Comparison of ENCODE assay signal across 1 cellular context in the genomic region with DNA sequence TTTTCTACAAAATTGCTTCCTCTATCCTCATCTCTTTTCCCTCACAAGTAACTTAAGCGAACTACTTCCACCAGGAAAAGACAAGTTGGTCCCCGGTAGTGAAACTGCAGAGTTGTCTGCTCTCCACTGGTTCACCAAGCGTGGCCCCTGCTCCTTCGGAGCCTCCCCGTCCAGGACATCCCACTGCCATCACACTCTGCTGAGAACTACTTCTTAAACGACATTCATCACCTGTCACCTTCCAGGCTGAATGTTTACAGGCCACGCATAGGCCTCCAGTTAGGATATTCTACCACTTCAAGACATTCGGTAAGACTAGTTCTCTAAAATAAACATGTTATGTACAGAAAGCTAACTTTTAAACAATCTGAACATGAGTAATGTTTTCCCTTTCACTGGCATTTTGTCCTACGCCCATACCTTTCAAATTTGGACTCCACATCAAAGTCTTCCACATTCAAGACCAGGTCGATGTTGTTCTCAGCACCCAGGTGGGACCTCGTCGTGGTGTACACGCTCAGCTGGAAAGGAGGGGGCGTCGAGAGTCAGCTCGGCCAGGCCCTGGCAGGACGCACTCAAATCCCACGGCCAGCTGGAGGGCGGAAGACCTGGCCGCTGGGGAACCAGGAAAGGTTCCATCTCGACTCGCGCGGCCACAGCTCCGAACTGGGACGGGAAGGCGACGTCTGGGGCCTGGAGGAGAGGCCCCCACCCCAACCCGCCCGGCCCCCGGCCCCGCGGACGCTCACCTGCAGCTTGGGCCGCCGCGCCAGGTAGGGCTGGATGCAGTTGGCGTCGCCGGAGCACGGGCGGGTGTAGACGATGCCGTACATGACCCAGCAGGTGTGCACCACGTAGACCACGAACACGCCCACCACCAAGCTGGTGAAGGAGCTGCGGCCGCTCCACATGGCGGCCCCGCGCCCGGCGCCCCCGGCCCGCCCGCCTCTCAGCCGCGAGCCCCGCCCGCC.
TF ChIP-seq lines count a peak whose summit lies in the region.

No MANE protein-coding gene starts in this region.

TF ChIP-seq in K562, 482 proteins besides CTCF, POLR2A, EP300 and RAD21 (continued from another document and continues in another):
- TF ChIP-seq, protein P1, sequence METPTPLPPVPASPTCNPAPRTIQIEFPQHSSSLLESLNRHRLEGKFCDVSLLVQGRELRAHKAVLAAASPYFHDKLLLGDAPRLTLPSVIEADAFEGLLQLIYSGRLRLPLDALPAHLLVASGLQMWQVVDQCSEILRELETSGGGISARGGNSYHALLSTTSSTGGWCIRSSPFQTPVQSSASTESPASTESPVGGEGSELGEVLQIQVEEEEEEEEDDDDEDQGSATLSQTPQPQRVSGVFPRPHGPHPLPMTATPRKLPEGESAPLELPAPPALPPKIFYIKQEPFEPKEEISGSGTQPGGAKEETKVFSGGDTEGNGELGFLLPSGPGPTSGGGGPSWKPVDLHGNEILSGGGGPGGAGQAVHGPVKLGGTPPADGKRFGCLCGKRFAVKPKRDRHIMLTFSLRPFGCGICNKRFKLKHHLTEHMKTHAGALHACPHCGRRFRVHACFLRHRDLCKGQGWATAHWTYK (CRISPR knock-in tag; IDR thresholded peaks at IDR 0.05): no peak
- no peak for TF ChIP-seq PPARD (CRISPR knock-in tag; IDR thresholded peaks at IDR 0.05)
- TF ChIP-seq, protein P2, sequence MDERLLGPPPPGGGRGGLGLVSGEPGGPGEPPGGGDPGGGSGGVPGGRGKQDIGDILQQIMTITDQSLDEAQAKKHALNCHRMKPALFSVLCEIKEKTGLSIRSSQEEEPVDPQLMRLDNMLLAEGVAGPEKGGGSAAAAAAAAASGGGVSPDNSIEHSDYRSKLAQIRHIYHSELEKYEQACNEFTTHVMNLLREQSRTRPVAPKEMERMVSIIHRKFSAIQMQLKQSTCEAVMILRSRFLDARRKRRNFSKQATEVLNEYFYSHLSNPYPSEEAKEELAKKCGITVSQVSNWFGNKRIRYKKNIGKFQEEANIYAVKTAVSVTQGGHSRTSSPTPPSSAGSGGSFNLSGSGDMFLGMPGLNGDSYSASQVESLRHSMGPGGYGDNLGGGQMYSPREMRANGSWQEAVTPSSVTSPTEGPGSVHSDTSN (CRISPR knock-in tag; IDR thresholded peaks at IDR 0.05; ENCODE audit: low read depth): no peak
- TF ChIP-seq, protein P2 (tag; conservative IDR thresholded peaks at IDR 0.05; ENCODE audit: low read depth): peak; percentile 26; the same call in 1 of the 2 replicates
- TF ChIP-seq BACH1 (tag; IDR thresholded peaks at IDR 0.05): no peak
- no peak for TF ChIP-seq MIER1 (IDR thresholded peaks at IDR 0.05; ENCODE audit: low read depth)
- TF ChIP-seq, protein P3, sequence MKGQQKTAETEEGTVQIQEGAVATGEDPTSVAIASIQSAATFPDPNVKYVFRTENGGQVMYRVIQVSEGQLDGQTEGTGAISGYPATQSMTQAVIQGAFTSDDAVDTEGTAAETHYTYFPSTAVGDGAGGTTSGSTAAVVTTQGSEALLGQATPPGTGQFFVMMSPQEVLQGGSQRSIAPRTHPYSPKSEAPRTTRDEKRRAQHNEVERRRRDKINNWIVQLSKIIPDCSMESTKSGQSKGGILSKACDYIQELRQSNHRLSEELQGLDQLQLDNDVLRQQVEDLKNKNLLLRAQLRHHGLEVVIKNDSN (CRISPR knock-in tag; IDR thresholded peaks at IDR 0.05): no peak
- TF ChIP-seq, protein P4, sequence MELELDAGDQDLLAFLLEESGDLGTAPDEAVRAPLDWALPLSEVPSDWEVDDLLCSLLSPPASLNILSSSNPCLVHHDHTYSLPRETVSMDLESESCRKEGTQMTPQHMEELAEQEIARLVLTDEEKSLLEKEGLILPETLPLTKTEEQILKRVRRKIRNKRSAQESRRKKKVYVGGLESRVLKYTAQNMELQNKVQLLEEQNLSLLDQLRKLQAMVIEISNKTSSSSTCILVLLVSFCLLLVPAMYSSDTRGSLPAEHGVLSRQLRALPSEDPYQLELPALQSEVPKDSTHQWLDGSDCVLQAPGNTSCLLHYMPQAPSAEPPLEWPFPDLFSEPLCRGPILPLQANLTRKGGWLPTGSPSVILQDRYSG (tag; conservative IDR thresholded peaks at IDR 0.05; ENCODE audit: low read depth): no peak
- TF ChIP-seq, protein P5, sequence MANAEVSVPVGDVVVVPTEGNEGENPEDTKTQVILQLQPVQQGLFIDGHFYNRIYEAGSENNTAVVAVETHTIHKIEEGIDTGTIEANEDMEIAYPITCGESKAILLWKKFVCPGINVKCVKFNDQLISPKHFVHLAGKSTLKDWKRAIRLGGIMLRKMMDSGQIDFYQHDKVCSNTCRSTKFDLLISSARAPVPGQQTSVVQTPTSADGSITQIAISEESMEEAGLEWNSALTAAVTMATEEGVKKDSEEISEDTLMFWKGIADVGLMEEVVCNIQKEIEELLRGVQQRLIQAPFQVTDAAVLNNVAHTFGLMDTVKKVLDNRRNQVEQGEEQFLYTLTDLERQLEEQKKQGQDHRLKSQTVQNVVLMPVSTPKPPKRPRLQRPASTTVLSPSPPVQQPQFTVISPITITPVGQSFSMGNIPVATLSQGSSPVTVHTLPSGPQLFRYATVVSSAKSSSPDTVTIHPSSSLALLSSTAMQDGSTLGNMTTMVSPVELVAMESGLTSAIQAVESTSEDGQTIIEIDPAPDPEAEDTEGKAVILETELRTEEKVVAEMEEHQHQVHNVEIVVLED (CRISPR knock-in tag; IDR thresholded peaks at IDR 0.05): no peak
- TF ChIP-seq SMARCE1 (IDR thresholded peaks at IDR 0.05): no peak
- no peak for TF ChIP-seq HNRNPK (IDR thresholded peaks at IDR 0.05; ENCODE audit: low read depth, low read length, poor library complexity, severe bottlenecking)
- TF ChIP-seq SAP30 (IDR thresholded peaks at IDR 0.05; ENCODE audit: borderline replicate concordance, insufficient read depth, low read depth, low read length, poor library complexity, severe bottlenecking): peak; percentile 41
- TF ChIP-seq LCOR (CRISPR knock-in tag; IDR thresholded peaks at IDR 0.05): no peak
- TF ChIP-seq ZNF121 (CRISPR knock-in tag; conservative IDR thresholded peaks at IDR 0.05): no peak
- no peak for TF ChIP-seq STAG1 (CRISPR knock-in tag; IDR thresholded peaks at IDR 0.05; ENCODE audit: borderline replicate concordance)
- TF ChIP-seq DDX20 (tag; IDR thresholded peaks at IDR 0.05; ENCODE audit: low read depth): no peak
- no peak for TF ChIP-seq NCOA4 (IDR thresholded peaks at IDR 0.05; ENCODE audit: partially characterized antibody)
- TF ChIP-seq TAL1 (IDR thresholded peaks at IDR 0.05): no peak
- no peak for TF ChIP-seq MAZ (CRISPR knock-in tag; conservative IDR thresholded peaks at IDR 0.05 in 1 of 2, IDR thresholded peaks at IDR 0.05 in 1 of 2)
- no peak for TF ChIP-seq GABPA (tag; conservative IDR thresholded peaks at IDR 0.05; ENCODE audit: low read depth)
- no peak for TF ChIP-seq TARDBP (IDR thresholded peaks at IDR 0.05)
- TF ChIP-seq, protein P6, sequence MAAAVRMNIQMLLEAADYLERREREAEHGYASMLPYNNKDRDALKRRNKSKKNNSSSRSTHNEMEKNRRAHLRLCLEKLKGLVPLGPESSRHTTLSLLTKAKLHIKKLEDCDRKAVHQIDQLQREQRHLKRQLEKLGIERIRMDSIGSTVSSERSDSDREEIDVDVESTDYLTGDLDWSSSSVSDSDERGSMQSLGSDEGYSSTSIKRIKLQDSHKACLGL (CRISPR knock-in tag; IDR thresholded peaks at IDR 0.05; ENCODE audit: borderline replicate concordance, poor library complexity, severe bottlenecking): no peak
- TF ChIP-seq, protein P7, sequence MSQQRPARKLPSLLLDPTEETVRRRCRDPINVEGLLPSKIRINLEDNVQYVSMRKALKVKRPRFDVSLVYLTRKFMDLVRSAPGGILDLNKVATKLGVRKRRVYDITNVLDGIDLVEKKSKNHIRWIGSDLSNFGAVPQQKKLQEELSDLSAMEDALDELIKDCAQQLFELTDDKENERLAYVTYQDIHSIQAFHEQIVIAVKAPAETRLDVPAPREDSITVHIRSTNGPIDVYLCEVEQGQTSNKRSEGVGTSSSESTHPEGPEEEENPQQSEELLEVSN (IDR thresholded peaks at IDR 0.05; ENCODE audit: borderline replicate concordance in 1 of 2, extremely low read depth in 1 of 2, insufficient read depth in 1 of 2, insufficient read length in 1 of 2, low read depth in 1 of 2, low read length in 1 of 2, poor library complexity in 1 of 2, severe bottlenecking in 1 of 2): peak in 1 of 2 experiments; percentile 25
- TF ChIP-seq COPS2 (conservative IDR thresholded peaks at IDR 0.05): no peak
- no peak for TF ChIP-seq ZSCAN32 (CRISPR knock-in tag; IDR thresholded peaks at IDR 0.05)
- TF ChIP-seq, protein P8, sequence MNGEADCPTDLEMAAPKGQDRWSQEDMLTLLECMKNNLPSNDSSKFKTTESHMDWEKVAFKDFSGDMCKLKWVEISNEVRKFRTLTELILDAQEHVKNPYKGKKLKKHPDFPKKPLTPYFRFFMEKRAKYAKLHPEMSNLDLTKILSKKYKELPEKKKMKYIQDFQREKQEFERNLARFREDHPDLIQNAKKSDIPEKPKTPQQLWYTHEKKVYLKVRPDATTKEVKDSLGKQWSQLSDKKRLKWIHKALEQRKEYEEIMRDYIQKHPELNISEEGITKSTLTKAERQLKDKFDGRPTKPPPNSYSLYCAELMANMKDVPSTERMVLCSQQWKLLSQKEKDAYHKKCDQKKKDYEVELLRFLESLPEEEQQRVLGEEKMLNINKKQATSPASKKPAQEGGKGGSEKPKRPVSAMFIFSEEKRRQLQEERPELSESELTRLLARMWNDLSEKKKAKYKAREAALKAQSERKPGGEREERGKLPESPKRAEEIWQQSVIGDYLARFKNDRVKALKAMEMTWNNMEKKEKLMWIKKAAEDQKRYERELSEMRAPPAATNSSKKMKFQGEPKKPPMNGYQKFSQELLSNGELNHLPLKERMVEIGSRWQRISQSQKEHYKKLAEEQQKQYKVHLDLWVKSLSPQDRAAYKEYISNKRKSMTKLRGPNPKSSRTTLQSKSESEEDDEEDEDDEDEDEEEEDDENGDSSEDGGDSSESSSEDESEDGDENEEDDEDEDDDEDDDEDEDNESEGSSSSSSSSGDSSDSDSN (IDR thresholded peaks at IDR 0.05; ENCODE audit: borderline replicate concordance in 1 of 2, low read depth in 2 of 2, low read length in 2 of 2): no peak
- no peak for TF ChIP-seq SMARCB1 (IDR thresholded peaks at IDR 0.05; ENCODE audit: insufficient read length, low read depth)
- TF ChIP-seq HCFC1 (IDR thresholded peaks at IDR 0.05; ENCODE audit: low read depth, low read length): no peak
- no peak for TF ChIP-seq KLF10 (CRISPR knock-in tag; IDR thresholded peaks at IDR 0.05)
- no peak for TF ChIP-seq TCF3 (CRISPR knock-in tag; IDR thresholded peaks at IDR 0.05)
- TF ChIP-seq MXI1 (IDR thresholded peaks at IDR 0.05; ENCODE audit: low read depth, low read length): no peak; the same call in 1 of the 2 replicates
- TF ChIP-seq, protein P9, sequence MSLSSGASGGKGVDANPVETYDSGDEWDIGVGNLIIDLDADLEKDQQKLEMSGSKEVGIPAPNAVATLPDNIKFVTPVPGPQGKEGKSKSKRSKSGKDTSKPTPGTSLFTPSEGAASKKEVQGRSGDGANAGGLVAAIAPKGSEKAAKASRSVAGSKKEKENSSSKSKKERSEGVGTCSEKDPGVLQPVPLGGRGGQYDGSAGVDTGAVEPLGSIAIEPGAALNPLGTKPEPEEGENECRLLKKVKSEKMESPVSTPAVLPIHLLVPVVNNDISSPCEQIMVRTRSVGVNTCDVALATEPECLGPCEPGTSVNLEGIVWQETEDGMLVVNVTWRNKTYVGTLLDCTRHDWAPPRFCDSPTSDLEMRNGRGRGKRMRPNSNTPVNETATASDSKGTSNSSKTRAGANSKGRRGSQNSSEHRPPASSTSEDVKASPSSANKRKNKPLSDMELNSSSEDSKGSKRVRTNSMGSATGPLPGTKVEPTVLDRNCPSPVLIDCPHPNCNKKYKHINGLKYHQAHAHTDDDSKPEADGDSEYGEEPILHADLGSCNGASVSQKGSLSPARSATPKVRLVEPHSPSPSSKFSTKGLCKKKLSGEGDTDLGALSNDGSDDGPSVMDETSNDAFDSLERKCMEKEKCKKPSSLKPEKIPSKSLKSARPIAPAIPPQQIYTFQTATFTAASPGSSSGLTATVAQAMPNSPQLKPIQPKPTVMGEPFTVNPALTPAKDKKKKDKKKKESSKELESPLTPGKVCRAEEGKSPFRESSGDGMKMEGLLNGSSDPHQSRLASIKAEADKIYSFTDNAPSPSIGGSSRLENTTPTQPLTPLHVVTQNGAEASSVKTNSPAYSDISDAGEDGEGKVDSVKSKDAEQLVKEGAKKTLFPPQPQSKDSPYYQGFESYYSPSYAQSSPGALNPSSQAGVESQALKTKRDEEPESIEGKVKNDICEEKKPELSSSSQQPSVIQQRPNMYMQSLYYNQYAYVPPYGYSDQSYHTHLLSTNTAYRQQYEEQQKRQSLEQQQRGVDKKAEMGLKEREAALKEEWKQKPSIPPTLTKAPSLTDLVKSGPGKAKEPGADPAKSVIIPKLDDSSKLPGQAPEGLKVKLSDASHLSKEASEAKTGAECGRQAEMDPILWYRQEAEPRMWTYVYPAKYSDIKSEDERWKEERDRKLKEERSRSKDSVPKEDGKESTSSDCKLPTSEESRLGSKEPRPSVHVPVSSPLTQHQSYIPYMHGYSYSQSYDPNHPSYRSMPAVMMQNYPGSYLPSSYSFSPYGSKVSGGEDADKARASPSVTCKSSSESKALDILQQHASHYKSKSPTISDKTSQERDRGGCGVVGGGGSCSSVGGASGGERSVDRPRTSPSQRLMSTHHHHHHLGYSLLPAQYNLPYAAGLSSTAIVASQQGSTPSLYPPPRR (CRISPR knock-in tag; IDR thresholded peaks at IDR 0.05; ENCODE audit: borderline replicate concordance): no peak
- TF ChIP-seq, protein P10, sequence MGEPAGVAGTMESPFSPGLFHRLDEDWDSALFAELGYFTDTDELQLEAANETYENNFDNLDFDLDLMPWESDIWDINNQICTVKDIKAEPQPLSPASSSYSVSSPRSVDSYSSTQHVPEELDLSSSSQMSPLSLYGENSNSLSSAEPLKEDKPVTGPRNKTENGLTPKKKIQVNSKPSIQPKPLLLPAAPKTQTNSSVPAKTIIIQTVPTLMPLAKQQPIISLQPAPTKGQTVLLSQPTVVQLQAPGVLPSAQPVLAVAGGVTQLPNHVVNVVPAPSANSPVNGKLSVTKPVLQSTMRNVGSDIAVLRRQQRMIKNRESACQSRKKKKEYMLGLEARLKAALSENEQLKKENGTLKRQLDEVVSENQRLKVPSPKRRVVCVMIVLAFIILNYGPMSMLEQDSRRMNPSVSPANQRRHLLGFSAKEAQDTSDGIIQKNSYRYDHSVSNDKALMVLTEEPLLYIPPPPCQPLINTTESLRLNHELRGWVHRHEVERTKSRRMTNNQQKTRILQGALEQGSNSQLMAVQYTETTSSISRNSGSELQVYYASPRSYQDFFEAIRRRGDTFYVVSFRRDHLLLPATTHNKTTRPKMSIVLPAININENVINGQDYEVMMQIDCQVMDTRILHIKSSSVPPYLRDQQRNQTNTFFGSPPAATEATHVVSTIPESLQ (CRISPR knock-in tag; IDR thresholded peaks at IDR 0.05): no peak
- TF ChIP-seq CHD4 (IDR thresholded peaks at IDR 0.05; ENCODE audit: insufficient read depth, insufficient replicate concordance, low read depth, low read length, poor library complexity, severe bottlenecking): no peak
